Comparison of ENCODE assay signal across 28 cellular contexts in genomic region chr1:64417828-64418227, GRCh38.
"Had no signal": no experiment of that assay in that cellular context is flagged by ENCODE, and none has a peak within 500 bp of the region (broad histone marks: within the 10 kb centered on the region; RNA-seq: fewer than 3 reads in every experiment).

No MANE protein-coding gene starts in this region.

- H3K27me3 ChIP-seq: stomach, suprapubic skin, testis, thyroid gland, tibial artery, tibial nerve, transverse colon, upper lobe of left lung, upper lobe of right lung, uterus, vagina had no signal

- H3K9me3 ChIP-seq: stomach, suprapubic skin, testis, thoracic aorta, thyroid gland, tibial artery, transverse colon, upper lobe of left lung, upper lobe of right lung, uterus, vagina had no signal

- H3K4me1 ChIP-seq: stomach, suprapubic skin, testis, thyroid gland, tibial artery, tibial nerve, transverse colon, upper lobe of left lung, upper lobe of right lung, uterus had no signal

- H3K27ac Mint-ChIP-seq: stimulated activated effector memory CD8-positive, alpha-beta T cell treated with anti-CD3 and anti-CD28 coated beads, Interleukin-12 subunit alpha, Interleukin-12 subunit beta, amount 100 ng/mL, for 72 hours; stimulated activated memory B cell treated with anti-CD40 and anti-IgM and Interleukin-4, amounts not matched to agents 10 μg/mL and 1 μg/mL and 100 μg/mL, for 72 hours; stimulated activated naive B cell treated with anti-CD40 and anti-IgM and Interleukin-4, amounts not matched to agents 10 μg/mL and 1 μg/mL and 100 μg/mL, for 72 hours; stimulated activated naive CD8-positive, alpha-beta T cell treated with anti-CD3 and anti-CD28 coated beads, Interleukin-15, amount 100 ng/mL, for 72 hours; stimulated activated naive CD8-positive, alpha-beta T cell treated with anti-CD3 and anti-CD28 coated beads, Interleukin-15, Interleukin-2, amounts not matched to agents 100 ng/mL and 50 ng/mL, for 24 hours; type B pancreatic cell had no signal

- H3K36me3 Mint-ChIP-seq: stimulated activated effector memory CD8-positive, alpha-beta T cell treated with anti-CD3 and anti-CD28 coated beads, Interleukin-12 subunit alpha, Interleukin-12 subunit beta, amount 100 ng/mL, for 72 hours; stimulated activated memory B cell treated with anti-CD40 and anti-IgM and Interleukin-4, amounts not matched to agents 10 μg/mL and 1 μg/mL and 100 μg/mL, for 72 hours; stimulated activated naive B cell treated with anti-CD40 and anti-IgM and Interleukin-4, amounts not matched to agents 10 μg/mL and 1 μg/mL and 100 μg/mL, for 72 hours; type B pancreatic cell had no signal

- H3K9me3 Mint-ChIP-seq: stimulated activated effector memory CD8-positive, alpha-beta T cell treated with anti-CD3 and anti-CD28 coated beads, Interleukin-12 subunit alpha, Interleukin-12 subunit beta, amount 100 ng/mL, for 72 hours; stimulated activated memory B cell treated with anti-CD40 and anti-IgM and Interleukin-4, amounts not matched to agents 10 μg/mL and 1 μg/mL and 100 μg/mL, for 72 hours; stimulated activated naive B cell treated with anti-CD40 and anti-IgM and Interleukin-4, amounts not matched to agents 10 μg/mL and 1 μg/mL and 100 μg/mL, for 72 hours; stimulated activated naive CD8-positive, alpha-beta T cell treated with anti-CD3 and anti-CD28 coated beads, Interleukin-15, amount 100 ng/mL, for 72 hours; stimulated activated naive CD8-positive, alpha-beta T cell treated with anti-CD3 and anti-CD28 coated beads, Interleukin-15, Interleukin-2, amounts not matched to agents 100 ng/mL and 50 ng/mL, for 24 hours; type B pancreatic cell had no signal

- H3K4me1 Mint-ChIP-seq: stimulated activated effector memory CD8-positive, alpha-beta T cell treated with anti-CD3 and anti-CD28 coated beads, Interleukin-12 subunit alpha, Interleukin-12 subunit beta, amount 100 ng/mL, for 72 hours; stimulated activated memory B cell treated with anti-CD40 and anti-IgM and Interleukin-4, amounts not matched to agents 10 μg/mL and 1 μg/mL and 100 μg/mL, for 72 hours; stimulated activated naive B cell treated with anti-CD40 and anti-IgM and Interleukin-4, amounts not matched to agents 10 μg/mL and 1 μg/mL and 100 μg/mL, for 72 hours; stimulated activated naive CD8-positive, alpha-beta T cell treated with anti-CD3 and anti-CD28 coated beads, Interleukin-15, amount 100 ng/mL, for 72 hours had no signal

- ATAC-seq: stimulated activated effector memory CD8-positive, alpha-beta T cell treated with anti-CD3 and anti-CD28 coated beads, Interleukin-12 subunit alpha, Interleukin-12 subunit beta, amount 100 ng/mL, for 72 hours; stimulated activated memory B cell treated with anti-CD40 and anti-IgM and Interleukin-4, amounts not matched to agents 10 μg/mL and 1 μg/mL and 100 μg/mL, for 72 hours; stimulated activated naive B cell treated with anti-CD40 and anti-IgM and Interleukin-4, amounts not matched to agents 10 μg/mL and 1 μg/mL and 100 μg/mL, for 72 hours; stimulated activated naive CD8-positive, alpha-beta T cell treated with anti-CD3 and anti-CD28 coated beads, Interleukin-15, amount 100 ng/mL, for 72 hours; stimulated activated naive CD8-positive, alpha-beta T cell treated with anti-CD3 and anti-CD28 coated beads, Interleukin-15, Interleukin-2, amounts not matched to agents 100 U/mL and 50 U/mL, for 24 hours; upper lobe of right lung had no signal

- H3K36me3 ChIP-seq: stomach, suprapubic skin, thoracic aorta, thyroid gland, tibial artery, tibial nerve, transverse colon, upper lobe of left lung, upper lobe of right lung, uterus, vagina had no signal

- DNase-seq: stimulated activated CD4-positive, alpha-beta T cell treated with anti-CD3 and anti-CD28 coated beads, Interleukin-2, amount 100 ng/mL, for 48 hours; stimulated activated CD4-positive, alpha-beta T cell treated with anti-CD3 and anti-CD28 coated beads, Interleukin-4, amount 100 ng/mL, for 1 hour; stimulated activated CD4-positive, alpha-beta T cell treated with anti-CD3 and anti-CD28 coated beads, Interleukin-4, amount 100 ng/mL, for 24 hours; stimulated activated CD4-positive, alpha-beta T cell treated with anti-CD3 and anti-CD28 coated beads, Interleukin-4, amount 100 ng/mL, for 4 hours; stimulated activated CD8-positive, alpha-beta memory T cell treated with anti-CD3 and anti-CD28 coated beads, Interleukin-4, amount 100 ng/mL, for 48 hours; stimulated activated naive B cell treated with anti-CD40 and anti-IgM and Interleukin-4, amounts not matched to agents 10 μg/mL and 1 μg/mL and 100 μg/mL, for 72 hours; stimulated activated naive CD4-positive, alpha-beta T cell; stimulated activated naive CD4-positive, alpha-beta T cell treated with Interleukin-2 at 50 U/mL for 16 hours; stimulated activated naive CD8-positive, alpha-beta T cell treated with anti-CD3 and anti-CD28 coated beads, Interleukin-15, amount 100 ng/mL, for 72 hours; stimulated activated naive CD8-positive, alpha-beta T cell treated with anti-CD3 and anti-CD28 coated beads, Interleukin-15, Interleukin-2, amounts not matched to agents 100 U/mL and 50 U/mL, for 24 hours; stomach; substantia nigra; testis; thyroid gland; tibial artery; transverse colon; trophoblast cell; upper lobe of left lung; upper lobe of right lung; uterus had no signal

- H3K4me3 ChIP-seq: stomach, suprapubic skin, testis, thoracic aorta, thyroid gland, tibial artery, tibial nerve, transverse colon, upper lobe of left lung, upper lobe of right lung, uterus, vagina had no signal

- H3K27ac ChIP-seq: stomach, suprapubic skin, testis, thoracic aorta, thyroid gland, tibial artery, tibial nerve, transverse colon, upper lobe of left lung, upper lobe of right lung, uterus, vagina had no signal

- H3K4me3 Mint-ChIP-seq: stimulated activated effector memory CD8-positive, alpha-beta T cell treated with anti-CD3 and anti-CD28 coated beads, Interleukin-12 subunit alpha, Interleukin-12 subunit beta, amount 100 ng/mL, for 72 hours; stimulated activated memory B cell treated with anti-CD40 and anti-IgM and Interleukin-4, amounts not matched to agents 10 μg/mL and 1 μg/mL and 100 μg/mL, for 72 hours; stimulated activated naive B cell treated with anti-CD40 and anti-IgM and Interleukin-4, amounts not matched to agents 10 μg/mL and 1 μg/mL and 100 μg/mL, for 72 hours; stimulated activated naive CD8-positive, alpha-beta T cell treated with anti-CD3 and anti-CD28 coated beads, Interleukin-15, amount 100 ng/mL, for 72 hours; stimulated activated naive CD8-positive, alpha-beta T cell treated with anti-CD3 and anti-CD28 coated beads, Interleukin-15, Interleukin-2, amounts not matched to agents 100 ng/mL and 50 ng/mL, for 24 hours; type B pancreatic cell had no signal

- H3K27me3 Mint-ChIP-seq: stimulated activated naive CD8-positive, alpha-beta T cell treated with anti-CD3 and anti-CD28 coated beads, Interleukin-15, amount 100 ng/mL, for 72 hours; stimulated activated naive CD8-positive, alpha-beta T cell treated with anti-CD3 and anti-CD28 coated beads, Interleukin-15, Interleukin-2, amounts not matched to agents 100 ng/mL and 50 ng/mL, for 24 hours; type B pancreatic cell had no signal
